ENCODE assay signal across 8 cellular contexts in the genomic region with DNA sequence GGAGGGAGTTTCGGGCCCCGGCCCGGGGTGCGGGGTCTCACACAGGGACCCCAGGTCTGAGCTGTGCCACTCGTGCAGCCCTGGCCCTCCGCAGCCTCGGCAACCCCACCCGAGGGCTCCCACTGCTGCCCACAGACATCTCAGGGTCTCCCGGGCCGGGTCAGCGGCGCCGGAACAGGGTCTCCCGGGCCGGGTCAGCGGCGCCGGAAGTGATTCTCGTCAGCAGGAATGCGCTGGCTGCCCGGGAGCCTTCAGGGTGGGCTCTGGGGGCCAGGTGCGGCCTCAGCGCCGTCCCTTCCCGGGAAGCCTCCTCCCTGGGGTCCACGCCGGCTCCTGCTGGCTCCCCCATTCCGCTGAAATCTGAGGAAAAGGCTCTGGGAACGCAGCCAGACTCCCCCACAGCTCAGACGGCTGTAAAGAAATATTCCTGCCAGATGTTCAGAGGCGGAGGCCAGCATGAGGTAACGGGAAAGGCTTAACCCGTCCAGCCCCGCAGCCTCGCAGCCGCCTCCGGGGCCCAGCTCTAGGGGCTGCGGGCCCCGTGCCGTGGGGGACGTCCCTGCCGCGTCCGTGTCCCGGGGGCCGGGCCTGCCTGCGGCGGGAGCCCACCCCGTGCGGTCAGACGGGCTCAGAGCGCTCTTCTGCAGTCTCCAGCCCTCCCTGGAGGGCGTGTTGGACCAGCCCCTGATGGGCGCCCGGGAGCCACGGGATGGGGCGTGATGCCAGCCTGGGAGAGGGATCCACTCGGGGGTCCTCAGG. TPM values are rescaled to one million over a fixed set of nuclear protein-coding genes. Genes with fewer than 3 reads are reported as not detected.
DNase-seq lines count a peak whose midpoint lies in the region; ATAC-seq and TF ChIP-seq lines count a peak whose summit lies in the region.

No MANE protein-coding gene starts in this region.

- no peaks in the 10 kb centered on the region; the same call in 1 of the 2 replicates for H3K9me3 ChIP-seq in AG04450 (ENCODE audit: control insufficient read depth, insufficient read depth, low read length)

- peak overlapping the region; percentile 97 for H3K27ac ChIP-seq in AG04450 (ENCODE audit: low read depth, low read length)

- H3K27me3 ChIP-seq in AG04450 (ENCODE audit: control insufficient read depth, insufficient read depth, low read length), result no peaks in the 10 kb centered on the region

- TF ChIP-seq CTCF in AG04450 (IDR thresholded peaks at IDR 0.05; ENCODE audit: low read depth, low read length), result no peak
- TF ChIP-seq CTCF in astrocyte of the spinal cord (IDR thresholded peaks at IDR 0.05; ENCODE audit: low read depth, low read length), result no peak

- CTCF ChIA-PET in AG04450 (lab: Charles Lee), result interaction anchor here (0.6 to 1.9 kb wide), 11 partner anchors 21 to 171 kb away, joined by 3 to 20 read pairs (median 4); no protein-coding TSS in a partner anchor

- ATAC-seq in GM18907 (IDR thresholded peaks at IDR 0.05; ENCODE audit: unreplicated experiment), result no peak

- H3K4me3 ChIP-seq in AG04450 (ENCODE audit: low read depth, low read length) (peak overlapping the region; percentile 48), astrocyte of the spinal cord (ENCODE audit: low read depth, low read length) (peak overlapping the region; percentile 29)

- in situ Hi-C loops in astrocyte of the spinal cord (cut with HindIII; ENCODE audit: low sequenced_read_pairs), result no loop called here

- POLR2A ChIA-PET in AG04450 (lab: Yijun Ruan, JAX), result interaction anchor here (0.6 to 2.7 kb wide), 14 partner anchors 8 to 170 kb away, joined by 3 to 15 read pairs (median 4); partner anchors contain the start of gene COL6A1

- DNase-seq in AG04450 (ENCODE audit: low read depth, low spot score), result peak; percentile 88
- peak; percentile 63 for DNase-seq in HS-5 (ENCODE audit: low read depth)
- DNase-seq in astrocyte of the spinal cord (ENCODE audit: low read depth, low spot score), result peak; percentile 89
- peak; percentile 95 for DNase-seq in left kidney (ENCODE audit: low read depth, low spot score)
- DNase-seq in stromal cell of bone marrow (ENCODE audit: low read depth), result peak; percentile 78
- no peak for DNase-seq in OCI-M1 (lab: John Stamatoyannopoulos, UW)
- no peak for DNase-seq in NCI-H2196 treated with DMSO at 0.1 percent for 48 hours (lab: John Stamatoyannopoulos, UW; ENCODE audit: unreplicated experiment)

RNA-seq across cellular contexts. Expression of gene COL6A1, which starts 8.7 kb away (rescaled TPM):
- polyA plus RNA-seq in AG04450 (2011; rRNA removed), result 493 and 591 TPM in 2 replicates
- 196 and 210 TPM in 2 replicates for polyA minus RNA-seq in AG04450 (2011; rRNA and poly(A)+ RNA removed)

Comparison
In these comparisons a context has a peak if more than half of its experiments do, and no peak if none do; other contexts are left out.
1. DNase-seq: peak in AG04450 (single experiment), HS-5 (single experiment), astrocyte of the spinal cord (single experiment), left kidney (single experiment) and stromal cell of bone marrow (single experiment); none in OCI-M1 (single experiment) and NCI-H2196 treated with DMSO at 0.1 percent for 48 hours (single experiment).